In the genomic region with DNA sequence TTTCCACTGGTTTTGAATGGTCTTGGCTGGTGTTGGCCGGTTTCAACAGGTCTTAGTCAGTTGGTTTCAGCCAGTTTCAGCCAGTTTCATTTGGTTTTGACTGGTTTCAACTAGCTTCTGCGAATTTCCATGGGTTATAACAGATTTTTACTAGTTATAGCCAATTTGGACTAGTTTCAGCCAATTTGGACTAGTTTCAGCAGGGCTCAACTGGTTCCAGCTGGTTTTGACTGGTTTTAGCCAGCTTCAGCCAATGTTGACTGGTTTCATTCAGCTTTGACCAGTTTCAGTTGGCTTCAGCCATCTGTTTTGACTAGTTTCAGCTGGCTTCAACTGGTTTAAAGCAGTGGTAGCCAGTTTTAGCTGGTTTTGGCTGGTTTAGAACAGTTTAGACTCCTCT, we compare ENCODE assay signal across 1 cellular context.
TF ChIP-seq lines count a peak whose summit lies in the region.

No MANE protein-coding gene starts in this region.

TF ChIP-seq in H1, 55 proteins besides CTCF, POLR2A, EP300 and RAD21 (continued from another document):
- TF ChIP-seq, protein P1, sequence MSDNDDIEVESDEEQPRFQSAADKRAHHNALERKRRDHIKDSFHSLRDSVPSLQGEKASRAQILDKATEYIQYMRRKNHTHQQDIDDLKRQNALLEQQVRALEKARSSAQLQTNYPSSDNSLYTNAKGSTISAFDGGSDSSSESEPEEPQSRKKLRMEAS (IDR thresholded peaks at IDR 0.05): no peak
